ENCODE assay signal across 1 cellular context in the genomic region with DNA sequence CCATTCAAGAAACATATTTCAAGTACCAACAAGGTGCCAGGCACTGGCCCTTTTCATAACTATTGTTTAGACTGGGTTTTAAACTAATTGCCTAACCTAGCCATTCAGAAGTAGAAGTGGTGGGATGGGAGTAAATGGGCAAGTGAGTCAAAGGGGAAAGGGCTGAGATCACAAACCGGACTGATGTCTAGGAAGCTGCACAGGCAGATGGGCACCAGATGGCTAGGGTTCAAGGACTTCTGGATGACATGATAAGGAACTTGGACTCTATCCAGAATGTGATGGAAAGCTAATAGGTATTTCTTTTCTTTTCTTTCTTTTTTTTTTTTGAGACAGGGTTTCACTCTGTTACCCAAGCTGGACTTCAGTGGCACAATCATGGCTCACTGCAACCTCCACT.
TF ChIP-seq lines count a peak whose summit lies in the region.

No MANE protein-coding gene starts in this region.

TF ChIP-seq in IMR-90, 13 proteins besides CTCF, POLR2A, EP300 and RAD21 (continued from another document):
- TF ChIP-seq MAZ (IDR thresholded peaks at IDR 0.05; ENCODE audit: borderline replicate concordance, low read depth, low read length) (no peak), MXI1 (IDR thresholded peaks at IDR 0.05; ENCODE audit: borderline replicate concordance, low read depth, low read length) (no peak), BHLHE40 (IDR thresholded peaks at IDR 0.05; ENCODE audit: low read depth, low read length) (no peak), RCOR1 (IDR thresholded peaks at IDR 0.05; ENCODE audit: insufficient replicate concordance, low read length) (no peak)
- TF ChIP-seq, protein P1, sequence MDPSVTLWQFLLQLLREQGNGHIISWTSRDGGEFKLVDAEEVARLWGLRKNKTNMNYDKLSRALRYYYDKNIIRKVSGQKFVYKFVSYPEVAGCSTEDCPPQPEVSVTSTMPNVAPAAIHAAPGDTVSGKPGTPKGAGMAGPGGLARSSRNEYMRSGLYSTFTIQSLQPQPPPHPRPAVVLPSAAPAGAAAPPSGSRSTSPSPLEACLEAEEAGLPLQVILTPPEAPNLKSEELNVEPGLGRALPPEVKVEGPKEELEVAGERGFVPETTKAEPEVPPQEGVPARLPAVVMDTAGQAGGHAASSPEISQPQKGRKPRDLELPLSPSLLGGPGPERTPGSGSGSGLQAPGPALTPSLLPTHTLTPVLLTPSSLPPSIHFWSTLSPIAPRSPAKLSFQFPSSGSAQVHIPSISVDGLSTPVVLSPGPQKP (IDR thresholded peaks at IDR 0.05; ENCODE audit: borderline replicate concordance, low read depth, low read length) = no peak
